8 cellular contexts compared by ENCODE assay signal in genomic region chr11:2992234-2992999, GRCh38. TPM values are rescaled to one million over a fixed set of nuclear protein-coding genes. Genes with fewer than 3 reads are reported as not detected.
A peak's percentile ranks its signal among the peaks of the same experiment; 100 is the strongest.
DNase-seq lines count a peak whose midpoint lies in the region; ATAC-seq, FAIRE-seq and TF ChIP-seq lines count a peak whose summit lies in the region.

TSS of gene NAP1L4 (minus strand) at chr11:2992329. CDS start at chr11:2979220, 13,109 bp downstream.

- no peak for TF ChIP-seq CTCF in D721Med (IDR thresholded peaks at IDR 0.05; ENCODE audit: insufficient read depth, missing control alignments)
- TF ChIP-seq CTCF in OCI-LY7 (conservative IDR thresholded peaks at IDR 0.05; ENCODE audit: low read length): no peak

- no peaks in the 10 kb centered on the region for H3K9me2 ChIP-seq in OCI-LY7 (ENCODE audit: insufficient read depth, low read length)

- peak within 1 kb of the TSS; percentile 69; the same call in 1 of the 2 replicates for H2AFZ ChIP-seq in OCI-LY7 (ENCODE audit: low read length)

- peak within 1 kb of the TSS; percentile 89 for H3K4me2 ChIP-seq in OCI-LY7 (ENCODE audit: low read length)

- peaks cover 43% of the 10 kb centered on the region for H3K36me3 ChIP-seq in OCI-LY7 (ENCODE audit: insufficient read depth, low read length)

- peaks cover 33% of the 10 kb centered on the region for H4K20me1 ChIP-seq in OCI-LY7 (ENCODE audit: insufficient read depth, low read length)

- DNase-seq in D721Med (ENCODE audit: insufficient read length, low spot score): peak; percentile 88
- DNase-seq in HuH-7.5 (ENCODE audit: low spot score): peak; percentile 99
- DNase-seq in OCI-LY7 (ENCODE audit: low spot score): peak; percentile 98
- peak; percentile 91 for DNase-seq in activated T-cell treated with anti-CD3 and anti-CD28 coated beads for 1 hour (ENCODE audit: low read depth)
- DNase-seq in epidermal melanocyte (ENCODE audit: insufficient read length, low spot score): peak; percentile 100
- peak; percentile 88 to 93 for DNase-seq in stimulated activated CD8-positive, alpha-beta memory T cell treated with anti-CD3 and anti-CD28 coated beads, Interleukin-4, amount 100 ng/mL, for 1 hour (ENCODE audit: low read depth in 2 of 2, low spot score in 1 of 2)

- H3K79me2 ChIP-seq in OCI-LY7 (ENCODE audit: insufficient read depth, low read depth, low read length): peaks cover 44% of the 10 kb centered on the region

- BruUV-seq in OCI-LY7 (replicated peaks; lab: Mats Ljungman, UMichigan): TSS peak; percentile 93

- peaks cover 18% of the 10 kb centered on the region for H3K4me1 ChIP-seq in OCI-LY7 (ENCODE audit: insufficient read depth, low read length, poor library complexity, severe bottlenecking)
- peaks cover 49% of the 10 kb centered on the region for H3K4me1 ChIP-seq in mononuclear cell (ENCODE audit: insufficient read depth, low read length)

- peak within 1 kb of the TSS; percentile 69 for H3K27ac ChIP-seq in OCI-LY7 (ENCODE audit: low read depth, low read length, poor library complexity, severe bottlenecking)

- intact Hi-C loops in OCI-LY7 (cut with micrococcal nuclease; ENCODE audit: unreplicated experiment): loop anchor here (2.0 to 5.0 kb wide), 2 partner anchors 64 to 605 kb away; partner anchors contain the start of gene CARS1

- H3K4me3 ChIP-seq in OCI-LY7 (ENCODE audit: low read depth, low read length, poor library complexity, severe bottlenecking) (peak within 1 kb of the TSS; percentile 97), mononuclear cell (ENCODE audit: low read length) (peak within 1 kb of the TSS; percentile 58)

- no peaks in the 10 kb centered on the region for H3K9me3 ChIP-seq in OCI-LY7 (ENCODE audit: low read length)
- no peaks in the 10 kb centered on the region for H3K9me3 ChIP-seq in mononuclear cell (ENCODE audit: low read depth, low read length)

- peak; percentile 83 for ATAC-seq in GM21526 (IDR thresholded peaks at IDR 0.05; ENCODE audit: low FRiP score, unreplicated experiment)

- CTCF ChIA-PET in OCI-LY7 (lab: Charles Lee; ENCODE audit: unreplicated experiment): no interaction called here

- POLR2A ChIA-PET in OCI-LY7 (lab: Charles Lee): interaction anchor here (0.7 to 1.5 kb wide), 3 partner anchors 11 to 47 kb away, joined by 3 to 5 read pairs (median 4); no protein-coding TSS in a partner anchor

- no peak for FAIRE-seq in D721Med (lab: Jason Lieb, UNC)

- H3K27me3 ChIP-seq in mononuclear cell (ENCODE audit: insufficient read depth, low read length): no peaks in the 10 kb centered on the region

RNA-seq across cellular contexts. Expression of gene NAP1L4, which starts in this region (rescaled TPM):
- total RNA-seq in OCI-LY7 (2014; rRNA removed; shearing (Covaris generic)): 152 and 247 TPM in 2 replicates
- total RNA-seq in OCI-LY7 (2022): 183 and 188 TPM in 2 replicates
- 272 TPM for total RNA-seq in mononuclear cell

Comparison
In these comparisons a context has a peak if more than half of its experiments do, and no peak if none do; other contexts are left out.
1. Peak in every context shown above with its lines: DNase-seq, ATAC-seq, H3K4me3 ChIP-seq and H3K27ac ChIP-seq.